Comparison of ENCODE assay signal across 10 cellular contexts in the genomic region with DNA sequence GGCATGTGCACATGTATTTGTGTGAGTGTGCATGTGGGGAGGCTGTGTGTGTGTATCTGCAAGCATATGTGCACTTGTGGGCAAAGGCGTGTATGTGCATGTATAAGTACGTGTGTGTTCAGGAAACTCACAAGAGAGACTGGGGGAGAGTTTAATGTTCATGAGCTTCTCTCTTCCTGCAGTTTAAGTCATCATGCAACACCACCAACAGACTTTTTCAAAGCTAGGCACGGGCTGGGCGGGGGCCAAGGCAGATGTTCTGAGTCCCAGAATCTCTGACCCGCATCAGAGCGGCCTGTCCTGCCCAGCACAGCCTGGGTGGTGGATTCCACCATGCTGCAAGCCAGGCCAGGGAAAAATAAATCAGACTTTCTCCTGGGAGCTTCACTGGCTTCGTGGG.
A peak's percentile ranks its signal among the peaks of the same experiment; 100 is the strongest.
DNase-seq lines count a peak whose midpoint lies in the region; ATAC-seq, FAIRE-seq and TF ChIP-seq lines count a peak whose summit lies in the region.
"Had no signal": no experiment of that assay in that cellular context is flagged by ENCODE, and none has a peak within 500 bp of the region (broad histone marks: within the 10 kb centered on the region; RNA-seq: fewer than 3 reads in every experiment).

No MANE protein-coding gene starts in this region.

- H3K4me1 ChIP-seq in heart left ventricle (peaks cover 14 to 90% (median 70%) of the 10 kb centered on the region in 12 donors), astrocyte (ENCODE audit: insufficient read depth, low read length) (peaks cover 11% of the 10 kb centered on the region), lower lobe of right lung (peaks cover 55% of the 10 kb centered on the region), upper lobe of right lung (peaks cover 23% of the 10 kb centered on the region), A673 (ENCODE audit: insufficient read depth, low read length, poor library complexity, severe bottlenecking) (no peaks in the 10 kb centered on the region)

- 44 to 53% (median 51%) methylated on average over 7 of the region's 7 CpGs for WGBS in heart left ventricle, 4 donors

- no peak overlapping the region for H3K4me3 Mint-ChIP-seq in astrocyte (ENCODE audit: unreplicated experiment)

- CTCF ChIA-PET in A673 (lab: Charles Lee), result no interaction called here

- peak overlapping the region in 2 of 12 donors; percentile 11 to 42 for H3K4me3 ChIP-seq in heart left ventricle
- no peak overlapping the region for H3K4me3 ChIP-seq in astrocyte (ENCODE audit: insufficient read depth, low read depth, low read length)
- H3K4me3 ChIP-seq in lower lobe of right lung, result no peak overlapping the region
- H3K4me3 ChIP-seq in upper lobe of right lung, result no peak overlapping the region
- H3K4me3 ChIP-seq in A673 (ENCODE audit: low read depth, low read length, poor library complexity, severe bottlenecking), result no peak overlapping the region

- DNase-seq in heart left ventricle (peak in 1 of 5 donors; percentile 44), cardiac septum (ENCODE audit: low spot score) (no peak), astrocyte (ENCODE audit: low read depth) (no peak), lower lobe of right lung (no peak), upper lobe of right lung (no peak), A673 (ENCODE audit: low spot score) (no peak)
- DNase-seq: NCI-H2029, SHP77 had no signal

- H3K79me2 ChIP-seq in astrocyte (ENCODE audit: insufficient read depth, low read length), result no peaks in the 10 kb centered on the region

- H3K27me3 ChIP-seq in heart left ventricle, result no peaks in the 10 kb centered on the region
- H3K27me3 ChIP-seq in astrocyte (ENCODE audit: insufficient read depth, low read length), result peaks cover 16% of the 10 kb centered on the region
- H3K27me3 ChIP-seq in lower lobe of right lung (ENCODE audit: low read depth), result no peaks in the 10 kb centered on the region
- H3K27me3 ChIP-seq in upper lobe of right lung, result no peaks in the 10 kb centered on the region
- no peaks in the 10 kb centered on the region for H3K27me3 ChIP-seq in A673 (replicated peaks; ENCODE audit: insufficient read depth, low read depth, low read length, poor library complexity)

- POLR2A ChIA-PET in A673 (lab: Charles Lee; ENCODE audit: low non-redundant PET), result no interaction called here

- no peak for ATAC-seq in heart left ventricle
- ATAC-seq in lower lobe of right lung, result no peak
- no peak for ATAC-seq in upper lobe of right lung
- no peak for ATAC-seq in HG03469 (IDR thresholded peaks at IDR 0.05; ENCODE audit: unreplicated experiment)
- ATAC-seq in GM21390 (IDR thresholded peaks at IDR 0.05; ENCODE audit: unreplicated experiment), result no peak

- H2AFZ ChIP-seq in astrocyte (ENCODE audit: low read depth, low read length), result no peak overlapping the region

- no peak overlapping the region for H3K27ac Mint-ChIP-seq in astrocyte (ENCODE audit: unreplicated experiment)

- no peak for FAIRE-seq in astrocyte (lab: Jason Lieb, UNC)

- no peaks in the 10 kb centered on the region for H3K9me3 ChIP-seq in heart left ventricle
- H3K9me3 ChIP-seq in astrocyte (ENCODE audit: insufficient read depth, low read depth, low read length), result no peaks in the 10 kb centered on the region
- no peaks in the 10 kb centered on the region for H3K9me3 ChIP-seq in lower lobe of right lung
- no peaks in the 10 kb centered on the region for H3K9me3 ChIP-seq in upper lobe of right lung
- H3K9me3 ChIP-seq in A673 (ENCODE audit: low read depth, low read length, poor library complexity, severe bottlenecking), result no peaks in the 10 kb centered on the region

- H4K20me1 ChIP-seq in astrocyte (ENCODE audit: insufficient read depth, low read length), result peaks cover 75% of the 10 kb centered on the region

- H3K36me3 ChIP-seq in heart left ventricle (no peaks in the 10 kb centered on the region), astrocyte (ENCODE audit: insufficient read depth, low read length) (no peaks in the 10 kb centered on the region), lower lobe of right lung (no peaks in the 10 kb centered on the region), upper lobe of right lung (no peaks in the 10 kb centered on the region), A673 (ENCODE audit: insufficient read depth, low read length, poor library complexity, severe bottlenecking) (no peaks in the 10 kb centered on the region)

- intact Hi-C loops in heart left ventricle (cut with DNase I) (loop anchor here in 1 of 10 donors (5.0 kb wide), 1 partner anchor 33 kb away; no protein-coding TSS in a partner anchor), cardiac septum (cut with DNase I) (no loop called here), lower lobe of right lung (cut with DNase I) (no loop called here), upper lobe of right lung (cut with DNase I) (no loop called here), A673 (cut with micrococcal nuclease; ENCODE audit: unreplicated experiment) (no loop called here)

- TF ChIP-seq CTCF in heart left ventricle (IDR thresholded peaks at IDR 0.05), result no peak
- TF ChIP-seq CTCF in astrocyte (IDR thresholded peaks at IDR 0.05; ENCODE audit: insufficient read depth, low read depth, low read length), result no peak
- no peak for TF ChIP-seq CTCF in lower lobe of right lung (IDR thresholded peaks at IDR 0.05)
- no peak for TF ChIP-seq CTCF in upper lobe of right lung (IDR thresholded peaks at IDR 0.05)
- TF ChIP-seq CTCF in A673 (conservative IDR thresholded peaks at IDR 0.05; ENCODE audit: low read depth, low read length), result no peak

- BruUV-seq in A673 (replicated peaks; lab: Mats Ljungman, UMichigan), result no TSS peak

- TF ChIP-seq POLR2A in heart left ventricle (IDR thresholded peaks at IDR 0.05), result no peak

- peaks cover 2% of the 10 kb centered on the region for H3K9me3 Mint-ChIP-seq in astrocyte (ENCODE audit: unreplicated experiment)

- H3K27me3 Mint-ChIP-seq in astrocyte (ENCODE audit: low read depth, unreplicated experiment), result peaks cover 2% of the 10 kb centered on the region

- H3K27ac ChIP-seq in heart left ventricle, result peak overlapping the region in 11 of 12 donors; percentile 44 to 85 (median 64)
- no peak overlapping the region for H3K27ac ChIP-seq in astrocyte (ENCODE audit: low read depth, low read length)
- H3K27ac ChIP-seq in lower lobe of right lung, result peak overlapping the region; percentile 58
- peak overlapping the region; percentile 11 for H3K27ac ChIP-seq in upper lobe of right lung
- no peak overlapping the region for H3K27ac ChIP-seq in A673 (ENCODE audit: low read depth, low read length, poor library complexity, severe bottlenecking)

- peaks cover 4% of the 10 kb centered on the region for H3K36me3 Mint-ChIP-seq in astrocyte (ENCODE audit: low read depth, unreplicated experiment)

- H3K4me1 Mint-ChIP-seq in astrocyte (ENCODE audit: low read depth, unreplicated experiment), result peaks cover 20% of the 10 kb centered on the region

- no peak overlapping the region for H3K9ac ChIP-seq in astrocyte (ENCODE audit: low read length)

- H3K4me2 ChIP-seq in astrocyte (ENCODE audit: low read length), result peak overlapping the region; percentile 39

Comparison
In these comparisons a context has a peak if more than half of its experiments do, and no peak if none do; other contexts are left out.
1. H3K27ac ChIP-seq: peak in heart left ventricle (11 of 12), lower lobe of right lung (single experiment) and upper lobe of right lung (single experiment); none in astrocyte (single experiment) and A673 (single experiment).